19 cellular contexts compared by ENCODE assay signal in genomic region chr1:77951328-77951727, GRCh38. TPM values are rescaled to one million over a fixed set of nuclear protein-coding genes. Genes with fewer than 3 reads are reported as not detected.
DNase-seq lines count a peak whose midpoint lies in the region; ATAC-seq, FAIRE-seq and TF ChIP-seq lines count a peak whose summit lies in the region.
"Had no signal": no experiment of that assay in that cellular context is flagged by ENCODE, and none has a peak within 500 bp of the region (broad histone marks: within the 10 kb centered on the region; RNA-seq: fewer than 3 reads in every experiment).

No MANE protein-coding gene starts in this region.

- in situ Hi-C loops in K562 (cut with MboI) = no loop called here

- H3K79me2 ChIP-seq in KMS-11 (ENCODE audit: insufficient read depth, low read depth) = no peaks in the 10 kb centered on the region; the same call in 1 of the 2 replicates
- H3K79me2 ChIP-seq in K562 (ENCODE audit: control insufficient read depth, insufficient read depth, low read length) = peaks cover 18% of the 10 kb centered on the region; the same call in 2 of the 3 replicates

- 100% methylated on average over 1 of the region's 1 CpG for WGBS in K562 (ENCODE audit: insufficient coverage, low coverage, missing lambda C conversion rate)

- peaks cover 49% of the 10 kb centered on the region for H3K4me1 ChIP-seq in KMS-11 (ENCODE audit: low read depth, poor library complexity, severe bottlenecking)
- H3K4me1 ChIP-seq in K562 (replicated peaks in 1 of 2; ENCODE audit: control insufficient read depth in 2 of 2, insufficient read depth in 2 of 2, low read length in 2 of 2) = no peaks in the 10 kb centered on the region
- H3K4me1 ChIP-seq: uterus had no signal

- peaks cover 4% of the 10 kb centered on the region; the same call in 1 of the 2 replicates for H3K36me3 ChIP-seq in KMS-11 (ENCODE audit: insufficient read depth)
- H3K36me3 ChIP-seq in K562 (ENCODE audit: control insufficient read depth, insufficient read depth, low read length) = peaks cover 99% of the 10 kb centered on the region
- H3K36me3 ChIP-seq: ovary, uterus had no signal

- no peaks in the 10 kb centered on the region for H3K9me3 ChIP-seq in K562 (replicated peaks; ENCODE audit: control insufficient read depth, insufficient read depth, low read depth, low read length)
- H3K9me3 ChIP-seq: mucosa of descending colon, ovary, Peyer's patch, uterus had no signal

- no peak for TF ChIP-seq CTCF in KMS-11 (conservative IDR thresholded peaks at IDR 0.05; ENCODE audit: low read depth, low read length)
- TF ChIP-seq CTCF in K562 (IDR thresholded peaks at IDR 0.05 in 2 of 3, conservative IDR thresholded peaks at IDR 0.05 in 1 of 3; ENCODE audit: insufficient read depth in 2 of 3, low read depth in 1 of 3, low read length in 3 of 3) = no peak

- FAIRE-seq in K562 (lab: Jason Lieb, UNC) = no peak

- H3K4me3 ChIP-seq in KMS-11 (IDR thresholded peaks at IDR 0.05; ENCODE audit: insufficient read depth, low read depth, low read length) (no peak overlapping the region), K562 (no peak overlapping the region)
- H3K4me3 ChIP-seq: mucosa of descending colon, ovary, Peyer's patch, uterus had no signal

- H3K27ac ChIP-seq in KMS-11 = peak overlapping the region; percentile 38; the same call in 1 of the 2 replicates
- H3K27ac ChIP-seq in K562 (ENCODE audit: extremely low read depth, low read depth, low read length) = no peak overlapping the region
- H3K27ac ChIP-seq: ovary, Peyer's patch, uterus had no signal

- no peaks in the 10 kb centered on the region for H3K27me3 Mint-ChIP-seq in stimulated activated naive CD8-positive, alpha-beta T cell treated with anti-CD3 and anti-CD28 coated beads, Interleukin-15, Interleukin-2, amounts not matched to agents 100 ng/mL and 50 ng/mL, for 24 hours

- H3K4me1 Mint-ChIP-seq in stimulated activated naive CD8-positive, alpha-beta T cell treated with anti-CD3 and anti-CD28 coated beads, Interleukin-15, Interleukin-2, amounts not matched to agents 100 ng/mL and 50 ng/mL, for 24 hours (ENCODE audit: low read depth) = peaks cover 61% of the 10 kb centered on the region

- H3K4me2 ChIP-seq in KMS-11 (peak overlapping the region; percentile 33; the same call in 1 of the 2 replicates), K562 (ENCODE audit: insufficient read depth, low read length) (no peak overlapping the region)

- no peaks in the 10 kb centered on the region for H3K9me3 Mint-ChIP-seq in stimulated activated naive CD8-positive, alpha-beta T cell treated with anti-CD3 and anti-CD28 coated beads, Interleukin-15, Interleukin-2, amounts not matched to agents 100 ng/mL and 50 ng/mL, for 24 hours

- TF ChIP-seq RAD21 in K562 (CRISPR knock-in tag; conservative IDR thresholded peaks at IDR 0.05 in 1 of 2, IDR thresholded peaks at IDR 0.05 in 1 of 2) = no peak

- peaks cover 80% of the 10 kb centered on the region for H3K36me3 Mint-ChIP-seq in stimulated activated naive CD8-positive, alpha-beta T cell treated with anti-CD3 and anti-CD28 coated beads, Interleukin-15, Interleukin-2, amounts not matched to agents 100 ng/mL and 50 ng/mL, for 24 hours (ENCODE audit: low read depth)

- H2AFZ ChIP-seq in KMS-11 (ENCODE audit: low read depth) (no peak overlapping the region), K562 (ENCODE audit: low read depth, low read length) (no peak overlapping the region)

- DNase-seq in stimulated activated naive CD8-positive, alpha-beta T cell treated with anti-CD3 and anti-CD28 coated beads, Interleukin-15, Interleukin-2, amounts not matched to agents 100 U/mL and 50 U/mL, for 24 hours = no peak
- DNase-seq in K562 (ENCODE audit: extremely low read depth in 1 of 4, low spot score in 3 of 4) = no peak
- DNase-seq in NCI-H2107 (lab: John Stamatoyannopoulos, UW) = no peak
- DNase-seq in NCI-H1436 treated with DMSO at 0.1 percent for 48 hours (lab: John Stamatoyannopoulos, UW) = no peak
- DNase-seq: activated CD4-positive, alpha-beta T cell treated with anti-CD3 and anti-CD28 coated beads for 48 hours; AML-193; DMS 273 treated with DMSO at 0.1 percent for 48 hours; effector CD4-positive, alpha-beta T cell; glutamatergic neuron; mucosa of descending colon; NCI-H1417 treated with DMSO at 0.1 percent for 48 hours; NCI-H2171 treated with DMSO at 0.1 percent for 48 hours; ovary; Peyer's patch; uterus had no signal

- no peak for ATAC-seq in stimulated activated naive CD8-positive, alpha-beta T cell treated with anti-CD3 and anti-CD28 coated beads, Interleukin-15, Interleukin-2, amounts not matched to agents 100 U/mL and 50 U/mL, for 24 hours
- ATAC-seq in K562 = peak; percentile 21; the same call in 1 of the 3 replicates
- no peak for ATAC-seq in HG02981 (IDR thresholded peaks at IDR 0.05; ENCODE audit: unreplicated experiment)
- ATAC-seq: left lobe of liver, mucosa of descending colon had no signal

- TF ChIP-seq EP300 in K562 (IDR thresholded peaks at IDR 0.05; ENCODE audit: low read length) = no peak

- H3K9ac ChIP-seq in KMS-11 (no peak overlapping the region), K562 (ENCODE audit: insufficient read depth in 1 of 2, low read depth in 2 of 2, low read length in 2 of 2) (no peak overlapping the region)

- POLR2A ChIA-PET in K562 (lab: Yijun Ruan, JAX) = interaction anchor here (0.6 to 1.7 kb wide), 5 partner anchors 9 to 27 kb away, joined by 3 to 4 read pairs (median 3); no protein-coding TSS in a partner anchor

- peak overlapping the region; percentile 80 for H3K27ac Mint-ChIP-seq in stimulated activated naive CD8-positive, alpha-beta T cell treated with anti-CD3 and anti-CD28 coated beads, Interleukin-15, Interleukin-2, amounts not matched to agents 100 ng/mL and 50 ng/mL, for 24 hours

- H4K20me1 ChIP-seq in KMS-11 (ENCODE audit: insufficient read depth) (no peaks in the 10 kb centered on the region), K562 (replicated peaks; ENCODE audit: control insufficient read depth, insufficient read depth, low read length) (no peaks in the 10 kb centered on the region)

- CTCF ChIA-PET in K562 (lab: Yijun Ruan, JAX; ENCODE audit: low intra/inter-chr PET ratio) = no interaction called here

- no TSS peak for BruUV-seq in K562 (replicated peaks; lab: Mats Ljungman, UMichigan)

- no peaks in the 10 kb centered on the region for H3K27me3 ChIP-seq in KMS-11 (ENCODE audit: insufficient read depth, low read depth)
- no peaks in the 10 kb centered on the region for H3K27me3 ChIP-seq in K562 (ENCODE audit: control insufficient read depth in 2 of 2, insufficient read depth in 2 of 2, low read length in 2 of 2)
- H3K27me3 ChIP-seq: ovary, Peyer's patch, uterus had no signal

- no peak for TF ChIP-seq POLR2A in K562 (conservative IDR thresholded peaks at IDR 0.05)

- H3K4me3 Mint-ChIP-seq in stimulated activated naive CD8-positive, alpha-beta T cell treated with anti-CD3 and anti-CD28 coated beads, Interleukin-15, Interleukin-2, amounts not matched to agents 100 ng/mL and 50 ng/mL, for 24 hours = no peak overlapping the region

- H3K9me1 ChIP-seq in K562 (ENCODE audit: control insufficient read depth, insufficient read depth, low read length) = no peaks in the 10 kb centered on the region

- intact Hi-C loops in K562 (cut with micrococcal nuclease) = no loop called here

TF ChIP-seq in K562, 482 proteins besides CTCF, POLR2A, EP300 and RAD21 (continues in another document):
- TF ChIP-seq TCF3 (CRISPR knock-in tag; IDR thresholded peaks at IDR 0.05) = no peak
- TF ChIP-seq MAX (CRISPR knock-in tag; IDR thresholded peaks at IDR 0.05) = no peak
- no peak for TF ChIP-seq TAF7 (tag; IDR thresholded peaks at IDR 0.05)
- no peak for TF ChIP-seq CREM (IDR thresholded peaks at IDR 0.05; ENCODE audit: low read depth)

RNA-seq across cellular contexts. Expression of gene FUBP1, which starts 27.5 kb away (rescaled TPM):
- 264 and 677 TPM in 2 replicates for total RNA-seq in K562 (2011; cell fraction: chromatin; rRNA removed; ENCODE audit: low replicate concordance)
- total RNA-seq in K562 (2011; cell fraction: nucleolus; rRNA removed) = 127 and 179 TPM in 2 replicates
- total RNA-seq in K562 (2011; cell fraction: nucleoplasm; rRNA removed) = 251 and 332 TPM in 2 replicates
- total RNA-seq in K562 (2014; rRNA removed) = 182 and 192 TPM in 2 replicates
- total RNA-seq in K562 (2014; rRNA removed; fragmentation: Illumina TruSeq; extraction: Trizol) = 253 and 279 TPM in 2 replicates
- 234 and 254 TPM in 2 replicates for total RNA-seq in K562 (2015; rRNA removed; fragmentation: Illumina TruSeq; extraction: Trizol)
- total RNA-seq in K562 (2021) = 195 and 199 TPM in 2 replicates
- 292 and 294 TPM in 2 replicates for polyA plus RNA-seq in K562 (2011; rRNA removed)
- 136 and 194 TPM in 2 replicates for polyA plus RNA-seq in K562 (2011; cell fraction: cytosol; rRNA removed)
- 763 and 1,195 TPM in 2 replicates for polyA plus RNA-seq in K562 (2011; cell fraction: nucleus; rRNA removed)
- 143 and 152 TPM in 2 replicates for polyA plus RNA-seq in K562 (2012)
- 185 and 213 TPM in 2 replicates for polyA plus RNA-seq in K562 (2014; fragmentation: Illumina TruSeq; extraction: Trizol)
- polyA plus RNA-seq in K562 (2014; fragmentation: Nextera tagmentation; extraction: Ambion mirVana) = 100 to 1,000 TPM; 104 to 170 TPM
- 224 and 265 TPM in 2 replicates for polyA plus RNA-seq in K562 (2014; rRNA removed)
- 304 and 320 TPM in 2 replicates for polyA minus RNA-seq in K562 (2011; rRNA and poly(A)+ RNA removed)
- 101 and 114 TPM in 2 replicates for polyA minus RNA-seq in K562 (2011; cell fraction: cytosol; rRNA and poly(A)+ RNA removed)
- 359 and 608 TPM in 2 replicates for polyA minus RNA-seq in K562 (2011; cell fraction: nucleus; rRNA and poly(A)+ RNA removed)

RNA-seq across cellular contexts. Expression of gene DNAJB4, which starts 53.4 kb away (rescaled TPM):
- total RNA-seq in K562 (2011; cell fraction: chromatin; rRNA removed; ENCODE audit: low replicate concordance) = 20.6 and 59.9 TPM in 2 replicates
- 16.6 and 21.7 TPM in 2 replicates for total RNA-seq in K562 (2011; cell fraction: nucleolus; rRNA removed)
- 45.6 and 71.6 TPM in 2 replicates for total RNA-seq in K562 (2011; cell fraction: nucleoplasm; rRNA removed)
- total RNA-seq in K562 (2014; rRNA removed) (8.5 and 13.2 TPM in 2 replicates), K562 (2014; rRNA removed; fragmentation: Illumina TruSeq; extraction: Trizol) (22.5 and 33.2 TPM in 2 replicates), K562 (2015; rRNA removed; fragmentation: Illumina TruSeq; extraction: Trizol) (18.2 and 19.8 TPM in 2 replicates), K562 (2021) (17.8 and 20.5 TPM in 2 replicates)
- polyA plus RNA-seq in K562 (2011; rRNA removed) (15.2 and 23.5 TPM in 2 replicates), K562 (2014; fragmentation: Illumina TruSeq; extraction: Trizol) (16.5 and 17.5 TPM in 2 replicates), K562 (2014; fragmentation: Nextera tagmentation; extraction: Ambion mirVana) (10 to 100 TPM; 18.3 to 27.7 TPM), K562 (2014; rRNA removed) (15.3 and 20.7 TPM in 2 replicates)
- polyA plus RNA-seq in K562 (2011; cell fraction: cytosol; rRNA removed) = 1.8 and 5.4 TPM in 2 replicates
- polyA plus RNA-seq in K562 (2011; cell fraction: nucleus; rRNA removed) = 6.4 and 7.9 TPM in 2 replicates
- polyA plus RNA-seq in K562 (2012) = 11.4 and 15.5 TPM in 2 replicates
- 32.3 and 45.6 TPM in 2 replicates for polyA minus RNA-seq in K562 (2011; rRNA and poly(A)+ RNA removed)
- 9.8 and 10.6 TPM in 2 replicates for polyA minus RNA-seq in K562 (2011; cell fraction: cytosol; rRNA and poly(A)+ RNA removed)
- 19.0 and 37.7 TPM in 2 replicates for polyA minus RNA-seq in K562 (2011; cell fraction: nucleus; rRNA and poly(A)+ RNA removed)
